Comparison of ENCODE assay signal across 30 cellular contexts in genomic region chr13:70366720-70367119, GRCh38.
"Had no signal": no experiment of that assay in that cellular context is flagged by ENCODE, and none has a peak within 500 bp of the region (broad histone marks: within the 10 kb centered on the region; RNA-seq: fewer than 3 reads in every experiment).

No MANE protein-coding gene starts in this region.

- ATAC-seq: activated CD8-positive, alpha-beta memory T cell treated with anti-CD3 and anti-CD28 coated beads, Interleukin-2, amount 10 ng/mL, durations not matched to agents 7 days and 5 days; activated CD8-positive, alpha-beta T cell treated with anti-CD3 and anti-CD28 coated beads, Interleukin-2, amount 10 ng/mL, durations not matched to agents 7 days and 5 days; activated naive CD8-positive, alpha-beta T cell treated with anti-CD3 and anti-CD28 coated beads, Interleukin-2, amount 50 U/mL, for 24 hours had no signal

- H3K27ac ChIP-seq: ascending aorta, brain microvascular endothelial cell, breast epithelium, VCaP had no signal

- H3K4me1 ChIP-seq: ascending aorta, breast epithelium had no signal

- H3K27me3 ChIP-seq: ascending aorta, brain microvascular endothelial cell, breast epithelium had no signal

- H3K36me3 ChIP-seq: ascending aorta, brain microvascular endothelial cell, breast epithelium had no signal

- DNase-seq: activated B cell treated with CpG ODN at 0.5 μM for 24 hours; activated CD4-positive, alpha-beta memory T cell treated with anti-CD3 and anti-CD28 coated beads for 36 hours; activated CD4-positive, alpha-beta T cell treated with anti-CD3 and anti-CD28 coated beads for 4 hours; activated CD4-positive, alpha-beta T cell treated with anti-CD3 and anti-CD28 coated beads, Interleukin-2, amount 10 ng/mL, durations not matched to agents 24 days and 14 days; activated CD4-positive, alpha-beta T cell treated with anti-CD3 and anti-CD28 coated beads, Interleukin-2, amount 50 U/mL, for 1 hour; activated CD4-positive, alpha-beta T cell treated with anti-CD3 and anti-CD28 coated beads, Interleukin-2, amount 50 U/mL, for 4 hours; activated CD4-positive, CD25-positive, alpha-beta regulatory T cell treated with anti-CD3 and anti-CD28 coated beads, Interleukin-2, amount 50 U/mL, for 72 hours; activated CD8-positive, alpha-beta memory T cell treated with anti-CD3 and anti-CD28 coated beads for 24 hours; activated CD8-positive, alpha-beta memory T cell treated with anti-CD3 and anti-CD28 coated beads, Interleukin-2, amount 10 ng/mL, durations not matched to agents 7 days and 5 days; activated CD8-positive, alpha-beta memory T cell treated with anti-CD3 and anti-CD28 coated beads, Interleukin-2, amount 50 U/mL, for 48 hours; activated CD8-positive, alpha-beta T cell treated with anti-CD3 and anti-CD28 coated beads, Interleukin-2, amount 10 ng/mL, durations not matched to agents 7 days and 5 days; activated effector memory CD4-positive, alpha-beta T cell treated with Interleukin-2 at 50 U/mL for 16 hours; activated gamma-delta T cell; activated naive CD4-positive, alpha-beta T cell treated with anti-CD3 and anti-CD28 coated beads, Interleukin-2, amount 10 ng/mL, durations not matched to agents 7 days and 5 days; activated naive CD4-positive, alpha-beta T cell treated with Interleukin-2 at 50 U/mL for 16 hours; activated naive CD8-positive, alpha-beta T cell treated with anti-CD3 and anti-CD28 coated beads, Interleukin-2, amount 10 ng/mL, durations not matched to agents 7 days and 5 days; activated naive CD8-positive, alpha-beta T cell treated with anti-CD3 and anti-CD28 coated beads, Interleukin-2, amount 50 U/mL, for 24 hours; activated T-cell treated with anti-CD3 and anti-CD28 coated beads, Interleukin-2, amount 50 U/mL, for 24 hours; activated T-cell treated with anti-CD3 and anti-CD28 coated beads, Interleukin-2, amount 50 U/mL, for 48 hours; amygdala; anterior cingulate cortex; brain microvascular endothelial cell; central memory CD4-positive, alpha-beta T cell; T-helper 1 cell; T-helper 2 cell; T-helper 9 cell had no signal

- H3K9me3 ChIP-seq: ascending aorta, breast epithelium had no signal

- H3K4me3 ChIP-seq: ascending aorta, breast epithelium had no signal

- FAIRE-seq: TTC549 had no signal
